23 cellular contexts compared by ENCODE assay signal in the genomic region with DNA sequence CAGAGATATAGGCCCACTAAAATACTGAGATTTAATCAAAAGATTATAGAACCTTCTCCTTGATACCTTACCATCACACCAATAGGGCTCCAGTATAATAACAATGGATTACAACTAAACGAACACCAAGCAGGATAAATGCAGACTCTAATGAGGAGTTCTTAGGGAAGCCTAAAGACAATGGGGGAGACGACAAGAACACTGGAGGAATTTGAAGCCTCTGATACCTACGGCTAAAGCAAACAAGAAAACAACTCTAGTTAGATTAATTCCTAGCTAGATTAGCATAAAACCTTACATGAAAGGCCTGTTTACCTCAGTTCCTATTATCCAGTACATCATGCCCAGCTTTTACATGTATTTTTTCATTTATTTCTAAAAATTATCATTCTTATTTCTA.
"Had no signal": no experiment of that assay in that cellular context is flagged by ENCODE, and none has a peak within 500 bp of the region (broad histone marks: within the 10 kb centered on the region; RNA-seq: fewer than 3 reads in every experiment).

No MANE protein-coding gene starts in this region.

- DNase-seq: activated B cell treated with CpG ODN at 0.5 μM for 24 hours; activated CD4-positive, alpha-beta T cell treated with anti-CD3 and anti-CD28 coated beads for 1 hour; activated CD4-positive, alpha-beta T cell treated with anti-CD3 and anti-CD28 coated beads, Interleukin-2, amount 10 ng/mL, durations not matched to agents 24 days and 14 days; activated CD4-positive, alpha-beta T cell treated with anti-CD3 and anti-CD28 coated beads, Interleukin-2, amount 50 U/mL, for 48 hours; activated CD8-positive, alpha-beta memory T cell treated with anti-CD3 and anti-CD28 coated beads, Interleukin-2, amount 10 ng/mL, durations not matched to agents 7 days and 5 days; activated effector memory CD4-positive, alpha-beta T cell treated with anti-CD3 and anti-CD28 coated beads, Interleukin-2, amount 50 U/mL, for 16 hours; activated naive CD4-positive, alpha-beta T cell treated with Interleukin-2 at 50 U/mL for 16 hours; activated naive CD8-positive, alpha-beta T cell treated with anti-CD3 and anti-CD28 coated beads for 36 hours; activated T-cell treated with anti-CD3 and anti-CD28 coated beads, Interleukin-2, amount 50 U/mL, for 24 hours; anterior cingulate cortex; cerebellar nuclear complex; MM.1S; NCI-H1105 treated with DMSO at 0.1 percent for 48 hours; NCI-H146; NCI-H187 treated with DMSO at 0.1 percent for 48 hours; NCI-H2171 treated with DMSO at 0.1 percent for 48 hours; NCI-H226; NCI-H526; NCI-H774; SIG-M5; T-helper 17 cell; T-helper 9 cell had no signal

- H3K27ac Mint-ChIP-seq: activated B cell treated with CpG ODN at 0.5 μM for 24 hours; activated CD4-positive, alpha-beta T cell treated with anti-CD3 and anti-CD28 coated beads, Interleukin-2, amount 10 ng/mL, durations not matched to agents 24 days and 14 days; activated CD8-positive, alpha-beta memory T cell treated with anti-CD3 and anti-CD28 coated beads, Interleukin-2, amount 10 ng/mL, durations not matched to agents 7 days and 5 days; activated naive CD8-positive, alpha-beta T cell treated with anti-CD3 and anti-CD28 coated beads for 36 hours; activated T-helper 1 cell treated with anti-CD3 and anti-CD28 coated beads, Interleukin-12 subunit alpha, Interleukin-12 subunit beta, Interleukin-2, Interleukin-4 antibody, amounts not matched to agents 30 ng/mL and 10 ng/mL and 1 ng/mL, durations not matched to agents 14 hours and 24 hours and 36 hours; T-helper 17 cell had no signal

- H3K4me3 Mint-ChIP-seq: activated B cell treated with CpG ODN at 0.5 μM for 24 hours; activated CD4-positive, alpha-beta T cell treated with anti-CD3 and anti-CD28 coated beads, Interleukin-2, amount 10 ng/mL, durations not matched to agents 24 days and 14 days; activated CD8-positive, alpha-beta memory T cell treated with anti-CD3 and anti-CD28 coated beads, Interleukin-2, amount 10 ng/mL, durations not matched to agents 7 days and 5 days; activated naive CD8-positive, alpha-beta T cell treated with anti-CD3 and anti-CD28 coated beads for 36 hours; activated T-cell treated with anti-CD3 and anti-CD28 coated beads, Interleukin-2, amount 50 U/mL, for 24 hours; activated T-helper 1 cell treated with anti-CD3 and anti-CD28 coated beads, Interleukin-12 subunit alpha, Interleukin-12 subunit beta, Interleukin-2, Interleukin-4 antibody, amounts not matched to agents 30 ng/mL and 10 ng/mL and 1 ng/mL, durations not matched to agents 14 hours and 24 hours and 36 hours; T-helper 17 cell had no signal

- H3K4me1 Mint-ChIP-seq: activated B cell treated with CpG ODN at 0.5 μM for 24 hours; activated CD4-positive, alpha-beta T cell treated with anti-CD3 and anti-CD28 coated beads, Interleukin-2, amount 10 ng/mL, durations not matched to agents 24 days and 14 days; activated CD8-positive, alpha-beta memory T cell treated with anti-CD3 and anti-CD28 coated beads, Interleukin-2, amount 10 ng/mL, durations not matched to agents 7 days and 5 days; activated naive CD8-positive, alpha-beta T cell treated with anti-CD3 and anti-CD28 coated beads for 36 hours had no signal

- ATAC-seq: activated CD8-positive, alpha-beta memory T cell treated with anti-CD3 and anti-CD28 coated beads, Interleukin-2, amount 10 ng/mL, durations not matched to agents 7 days and 5 days; T-helper 17 cell had no signal

- H3K27me3 Mint-ChIP-seq: activated B cell treated with CpG ODN at 0.5 μM for 24 hours; activated CD4-positive, alpha-beta T cell treated with anti-CD3 and anti-CD28 coated beads, Interleukin-2, amount 10 ng/mL, durations not matched to agents 24 days and 14 days; activated CD8-positive, alpha-beta memory T cell treated with anti-CD3 and anti-CD28 coated beads, Interleukin-2, amount 10 ng/mL, durations not matched to agents 7 days and 5 days; activated naive CD8-positive, alpha-beta T cell treated with anti-CD3 and anti-CD28 coated beads for 36 hours; activated T-cell treated with anti-CD3 and anti-CD28 coated beads, Interleukin-2, amount 50 U/mL, for 24 hours; T-helper 17 cell had no signal

- H3K9me3 Mint-ChIP-seq: activated B cell treated with CpG ODN at 0.5 μM for 24 hours; activated CD4-positive, alpha-beta T cell treated with anti-CD3 and anti-CD28 coated beads, Interleukin-2, amount 10 ng/mL, durations not matched to agents 24 days and 14 days; activated naive CD8-positive, alpha-beta T cell treated with anti-CD3 and anti-CD28 coated beads for 36 hours; activated T-cell treated with anti-CD3 and anti-CD28 coated beads, Interleukin-2, amount 50 U/mL, for 24 hours; activated T-helper 1 cell treated with anti-CD3 and anti-CD28 coated beads, Interleukin-12 subunit alpha, Interleukin-12 subunit beta, Interleukin-2, Interleukin-4 antibody, amounts not matched to agents 30 ng/mL and 10 ng/mL and 1 ng/mL, durations not matched to agents 14 hours and 24 hours and 36 hours had no signal
